In genomic region chr2:77521931-77522470, GRCh38 we compare ENCODE assay signal across 2 cellular contexts.
TF ChIP-seq lines count a peak whose summit lies in the region.

TSS of gene LRRTM4 (minus strand) at chr2:77522376.

TF ChIP-seq in SK-N-SH, 30 proteins besides CTCF, POLR2A, EP300 and RAD21 (continued from another document):
- TF ChIP-seq, protein P1, sequence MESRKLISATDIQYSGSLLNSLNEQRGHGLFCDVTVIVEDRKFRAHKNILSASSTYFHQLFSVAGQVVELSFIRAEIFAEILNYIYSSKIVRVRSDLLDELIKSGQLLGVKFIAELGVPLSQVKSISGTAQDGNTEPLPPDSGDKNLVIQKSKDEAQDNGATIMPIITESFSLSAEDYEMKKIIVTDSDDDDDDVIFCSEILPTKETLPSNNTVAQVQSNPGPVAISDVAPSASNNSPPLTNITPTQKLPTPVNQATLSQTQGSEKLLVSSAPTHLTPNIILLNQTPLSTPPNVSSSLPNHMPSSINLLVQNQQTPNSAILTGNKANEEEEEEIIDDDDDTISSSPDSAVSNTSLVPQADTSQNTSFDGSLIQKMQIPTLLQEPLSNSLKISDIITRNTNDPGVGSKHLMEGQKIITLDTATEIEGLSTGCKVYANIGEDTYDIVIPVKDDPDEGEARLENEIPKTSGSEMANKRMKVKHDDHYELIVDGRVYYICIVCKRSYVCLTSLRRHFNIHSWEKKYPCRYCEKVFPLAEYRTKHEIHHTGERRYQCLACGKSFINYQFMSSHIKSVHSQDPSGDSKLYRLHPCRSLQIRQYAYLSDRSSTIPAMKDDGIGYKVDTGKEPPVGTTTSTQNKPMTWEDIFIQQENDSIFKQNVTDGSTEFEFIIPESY (IDR thresholded peaks at IDR 0.05; ENCODE audit: borderline replicate concordance, low read depth): no peak

TF ChIP-seq in SK-N-SH treated with all-trans-retinoic acid at 6 μM for 48 hours, 23 proteins besides CTCF, POLR2A, EP300 and RAD21 (continued from another document):
- no peak for TF ChIP-seq CSRNP3 (CRISPR knock-in tag; IDR thresholded peaks at IDR 0.05)
- no peak for TF ChIP-seq POU6F1 (CRISPR knock-in tag; IDR thresholded peaks at IDR 0.05; ENCODE audit: borderline replicate concordance, low read depth)
- TF ChIP-seq ZFP30 (CRISPR knock-in tag; IDR thresholded peaks at IDR 0.05): no peak
- TF ChIP-seq OSR1 (CRISPR knock-in tag; IDR thresholded peaks at IDR 0.05): no peak
- TF ChIP-seq ZC3H10 (CRISPR knock-in tag; IDR thresholded peaks at IDR 0.05): no peak
TF ChIP-seq in SK-N-SH treated with all-trans-retinoic acid at 6 μM for 48 hours: peak in this region for 0.
